Comparison of ENCODE assay signal across 19 cellular contexts in the genomic region with DNA sequence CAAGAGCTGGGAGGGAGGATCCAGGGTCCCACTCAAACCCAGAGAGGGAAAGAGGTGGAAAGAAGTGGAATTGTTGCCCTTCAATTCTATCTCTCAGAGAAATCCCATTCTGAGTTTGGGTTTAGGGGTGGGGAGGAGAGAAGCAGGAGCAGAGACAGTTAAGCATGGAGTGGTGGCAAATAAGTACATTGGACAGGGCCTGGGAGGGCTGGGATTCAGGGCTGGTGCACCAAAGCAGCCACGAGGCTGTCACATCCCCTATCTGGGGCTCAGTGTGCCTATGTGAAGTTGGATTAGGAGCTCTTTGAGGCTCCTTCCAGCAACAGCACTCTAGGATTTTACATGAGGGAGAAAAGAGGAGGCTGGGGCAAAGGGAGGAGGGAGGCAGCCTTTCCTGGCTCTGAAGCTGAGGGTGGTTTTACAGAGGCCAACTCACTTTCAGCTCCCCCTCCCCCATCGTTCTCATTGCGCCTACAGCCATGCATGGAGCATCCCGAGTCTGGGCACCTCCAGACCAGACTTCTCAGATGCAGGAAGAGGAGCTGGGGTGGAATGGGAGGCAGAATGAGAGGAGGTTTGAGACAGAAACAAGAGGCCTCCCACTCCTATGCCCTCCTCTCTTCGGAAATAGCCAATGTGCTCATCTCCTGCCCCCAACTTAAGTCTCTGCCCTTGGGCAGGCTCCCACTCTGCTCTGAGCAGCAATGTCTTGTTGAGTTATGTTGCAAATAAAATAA. TPM values are rescaled to one million over a fixed set of nuclear protein-coding genes. Genes with fewer than 3 reads are reported as not detected.
"Had no signal": no experiment of that assay in that cellular context is flagged by ENCODE, and none has a peak within 500 bp of the region (broad histone marks: within the 10 kb centered on the region; RNA-seq: fewer than 3 reads in every experiment).

No MANE protein-coding gene starts in this region.

- H2AFZ ChIP-seq: hepatocyte had no signal

- H3K36me3 ChIP-seq: adrenal gland, pancreas, thyroid gland had no signal

- H3K27ac Mint-ChIP-seq: activated CD4-positive, alpha-beta T cell treated with anti-CD3 and anti-CD28 coated beads, Interleukin-2, amount 10 ng/mL, durations not matched to agents 24 days and 14 days; activated CD8-positive, alpha-beta T cell treated with anti-CD3 and anti-CD28 coated beads, Interleukin-2, amount 10 ng/mL, durations not matched to agents 7 days and 5 days; activated naive CD4-positive, alpha-beta T cell treated with anti-CD3 and anti-CD28 coated beads, Interleukin-2, amount 50 U/mL, for 24 hours; naive B cell; stimulated activated effector memory CD8-positive, alpha-beta T cell treated with anti-CD3 and anti-CD28 coated beads, Interleukin-12 subunit alpha, Interleukin-12 subunit beta, amount 100 ng/mL, for 72 hours; T-helper 17 cell had no signal

- H3K9me3 Mint-ChIP-seq: activated CD4-positive, alpha-beta T cell treated with anti-CD3 and anti-CD28 coated beads, Interleukin-2, amount 10 ng/mL, durations not matched to agents 24 days and 14 days; activated naive CD4-positive, alpha-beta T cell treated with anti-CD3 and anti-CD28 coated beads, Interleukin-2, amount 50 U/mL, for 24 hours; stimulated activated effector memory CD8-positive, alpha-beta T cell treated with anti-CD3 and anti-CD28 coated beads, Interleukin-12 subunit alpha, Interleukin-12 subunit beta, amount 100 ng/mL, for 72 hours had no signal

- H3K9me3 ChIP-seq: adrenal gland, pancreas, thyroid gland had no signal

- H3K27ac ChIP-seq: adrenal gland, hepatocyte, pancreas, thyroid gland had no signal

- H3K4me3 Mint-ChIP-seq: activated CD4-positive, alpha-beta T cell treated with anti-CD3 and anti-CD28 coated beads, Interleukin-2, amount 10 ng/mL, durations not matched to agents 24 days and 14 days; activated CD8-positive, alpha-beta T cell treated with anti-CD3 and anti-CD28 coated beads, Interleukin-2, amount 10 ng/mL, durations not matched to agents 7 days and 5 days; activated naive CD4-positive, alpha-beta T cell treated with anti-CD3 and anti-CD28 coated beads, Interleukin-2, amount 50 U/mL, for 24 hours; naive B cell; stimulated activated effector memory CD8-positive, alpha-beta T cell treated with anti-CD3 and anti-CD28 coated beads, Interleukin-12 subunit alpha, Interleukin-12 subunit beta, amount 100 ng/mL, for 72 hours; T-helper 17 cell had no signal

- H3K4me2 ChIP-seq: hepatocyte had no signal

- H3K36me3 Mint-ChIP-seq: activated naive CD4-positive, alpha-beta T cell treated with anti-CD3 and anti-CD28 coated beads, Interleukin-2, amount 50 U/mL, for 24 hours; stimulated activated effector memory CD8-positive, alpha-beta T cell treated with anti-CD3 and anti-CD28 coated beads, Interleukin-12 subunit alpha, Interleukin-12 subunit beta, amount 100 ng/mL, for 72 hours had no signal

- H3K79me2 ChIP-seq: hepatocyte had no signal

- H3K4me3 ChIP-seq: adrenal gland, hepatocyte, lung, pancreas, thyroid gland had no signal

- DNase-seq: activated CD4-positive, alpha-beta T cell treated with anti-CD3 and anti-CD28 coated beads, Interleukin-2, amount 10 ng/mL, durations not matched to agents 24 days and 14 days; activated CD4-positive, CD25-positive, alpha-beta regulatory T cell; activated CD8-positive, alpha-beta memory T cell treated with anti-CD3 and anti-CD28 coated beads, Interleukin-2, amount 50 U/mL, for 4 hours; activated CD8-positive, alpha-beta T cell treated with anti-CD3 and anti-CD28 coated beads, Interleukin-2, amount 10 ng/mL, durations not matched to agents 7 days and 5 days; activated effector memory CD4-positive, alpha-beta T cell treated with anti-CD3 and anti-CD28 coated beads, Interleukin-2, amount 50 U/mL, for 16 hours; activated T-cell treated with anti-CD3 and anti-CD28 coated beads, Interleukin-2, amount 50 U/mL, for 48 hours; adrenal gland; midbrain; naive B cell; pancreas; stimulated activated CD4-positive, alpha-beta T cell treated with anti-CD3 and anti-CD28 coated beads, Interleukin-12 subunit alpha, Interleukin-12 subunit beta, amount 100 ng/mL, for 4 hours; stimulated activated CD4-positive, alpha-beta T cell treated with anti-CD3 and anti-CD28 coated beads, Interleukin-2, amount 100 ng/mL, for 24 hours; T-helper 17 cell; thyroid gland had no signal

RNA-seq across cellular contexts. Expression of a gene that starts 3.0 kb away (rescaled TPM):
- total RNA-seq: activated CD4-positive, alpha-beta T cell treated with anti-CD3 and anti-CD28 coated beads, Interleukin-2, amount 10 ng/mL, durations not matched to agents 24 days and 14 days; activated CD8-positive, alpha-beta T cell treated with anti-CD3 and anti-CD28 coated beads, Interleukin-2, amount 10 ng/mL, durations not matched to agents 7 days and 5 days; esophagus mucosa had no signal
